Comparison of ENCODE assay signal across 11 cellular contexts in genomic region chr1:41626616-41627375, GRCh38.
DNase-seq lines count a peak whose midpoint lies in the region; ATAC-seq, FAIRE-seq and TF ChIP-seq lines count a peak whose summit lies in the region.
"Had no signal": no experiment of that assay in that cellular context is flagged by ENCODE, and none has a peak within 500 bp of the region (broad histone marks: within the 10 kb centered on the region; RNA-seq: fewer than 3 reads in every experiment).

No MANE protein-coding gene starts in this region.

- H4K20me1 ChIP-seq in hepatocyte (ENCODE audit: insufficient read depth, poor library complexity, severe bottlenecking) = no peaks in the 10 kb centered on the region

- TF ChIP-seq CTCF in BE2C (IDR thresholded peaks at IDR 0.05; ENCODE audit: low read depth, low read length) (no peak), hepatocyte (IDR thresholded peaks at IDR 0.05; ENCODE audit: poor library complexity) (no peak)

- H2BK12ac ChIP-seq in neuronal stem cell (ENCODE audit: low read length) = no peak overlapping the region

- no peak overlapping the region for H2BK5ac ChIP-seq in neuronal stem cell (ENCODE audit: low read length)

- no peaks in the 10 kb centered on the region for H3K36me3 ChIP-seq in neuronal stem cell (replicated peaks in 1 of 2; ENCODE audit: control insufficient read depth in 2 of 2, insufficient read depth in 2 of 2, low read length in 2 of 2)
- H3K36me3 ChIP-seq in BE2C = no peaks in the 10 kb centered on the region
- no peaks in the 10 kb centered on the region for H3K36me3 ChIP-seq in hepatocyte (replicated peaks; ENCODE audit: insufficient read depth, low read depth)

- peak; percentile 81 for FAIRE-seq in HTR-8/SVneo (lab: Jason Lieb, UNC)

- no peak for ATAC-seq in GM18498 (IDR thresholded peaks at IDR 0.05; ENCODE audit: unreplicated experiment)
- ATAC-seq: T-cell had no signal

- H3K27me3 ChIP-seq in neuronal stem cell (ENCODE audit: control insufficient read depth in 3 of 3, insufficient read depth in 3 of 3, low read depth in 1 of 3, low read length in 3 of 3) (peaks cover 0 to 2% (median 0%) of the 10 kb centered on the region in 3 experiments), BE2C (no peaks in the 10 kb centered on the region), hepatocyte (no peaks in the 10 kb centered on the region)

- peak overlapping the region in 1 of 2 donors; percentile 5 for H3K4me3 ChIP-seq in neuronal stem cell (ENCODE audit: low read length in 2 of 2)
- no peak overlapping the region for H3K4me3 ChIP-seq in BE2C (ENCODE audit: low read depth, low read length)
- H3K4me3 ChIP-seq in hepatocyte = no peak overlapping the region

- no peak overlapping the region for H2BK15ac ChIP-seq in neuronal stem cell (ENCODE audit: low read length)

- no peaks in the 10 kb centered on the region for H3K9me2 ChIP-seq in hepatocyte (replicated peaks; ENCODE audit: insufficient read depth)

- DNase-seq in ACHN = peak; percentile 8
- DNase-seq in HTR-8/SVneo (ENCODE audit: insufficient read length, low spot score) = peak; percentile 43
- peak; percentile 53 for DNase-seq in activated naive CD4-positive, alpha-beta T cell treated with anti-CD3 and anti-CD28 coated beads, Interleukin-2, amount 50 U/mL, for 16 hours
- no peak for DNase-seq in neuronal stem cell (ENCODE audit: low spot score)
- no peak for DNase-seq in BE2C
- DNase-seq in activated gamma-delta T cell (lab: John Stamatoyannopoulos, UW) = no peak
- no peak for DNase-seq in hepatocyte (ENCODE audit: low spot score)
- DNase-seq: CD4-positive, alpha-beta T cell; substantia nigra; T-cell had no signal

- no peaks in the 10 kb centered on the region for H3K79me2 ChIP-seq in hepatocyte

- no peak overlapping the region for H4K91ac ChIP-seq in neuronal stem cell (ENCODE audit: low read depth, low read length, poor library complexity)

- H3K4me1 ChIP-seq in neuronal stem cell (ENCODE audit: control insufficient read depth in 2 of 2, insufficient read depth in 1 of 2, low read depth in 1 of 2, low read length in 2 of 2) (peaks cover 0 to 11% of the 10 kb centered on the region in 2 donors), BE2C (no peaks in the 10 kb centered on the region), hepatocyte (ENCODE audit: insufficient read depth) (peaks cover 15% of the 10 kb centered on the region)

- H2AK5ac ChIP-seq in neuronal stem cell (ENCODE audit: low read depth, low read length) = no peak overlapping the region

- H3K79me1 ChIP-seq in neuronal stem cell (ENCODE audit: low read depth, low read length) = no peaks in the 10 kb centered on the region

- in situ Hi-C loops in ACHN (cut with HindIII; ENCODE audit: low pct_ligation_motif_present, low pct_unique_long_range_greater_than_20kb, low sequenced_read_pairs) = no loop called here

- H3K4ac ChIP-seq in neuronal stem cell (ENCODE audit: low read length) = no peak overlapping the region

- H3K9ac ChIP-seq in neuronal stem cell (ENCODE audit: low read depth, low read length, poor library complexity) = no peak overlapping the region

- H2BK120ac ChIP-seq in neuronal stem cell (ENCODE audit: low read depth, low read length) = peak overlapping the region; percentile 85

- no CpG with 5 or more reads among the region's 10 CpGs for WGBS in neuronal stem cell (ENCODE audit: extremely low coverage in 2 of 2, insufficient read length in 2 of 2, insufficient replicate concordance in 1 of 2), 2 donors
- WGBS in hepatocyte (ENCODE audit: low lambda C conversion rate, missing lambda C conversion rate) = 72% methylated on average over 10 of the region's 10 CpGs

- H3K18ac ChIP-seq in neuronal stem cell (ENCODE audit: low read length) = peak overlapping the region; percentile 65

- H3K27ac ChIP-seq in neuronal stem cell (replicated peaks; ENCODE audit: low read length) = no peak overlapping the region
- H3K27ac ChIP-seq in hepatocyte = no peak overlapping the region

- H4K8ac ChIP-seq in neuronal stem cell (ENCODE audit: low read depth, low read length) = no peak overlapping the region

- H2AFZ ChIP-seq in neuronal stem cell (ENCODE audit: low read length) (no peak overlapping the region), hepatocyte (no peak overlapping the region)

- H3K4me2 ChIP-seq in neuronal stem cell (ENCODE audit: insufficient read depth, low read length, poor library complexity, severe bottlenecking) = no peak overlapping the region
- H3K4me2 ChIP-seq in hepatocyte = no peak overlapping the region

- no peaks in the 10 kb centered on the region for H3K9me3 ChIP-seq in neuronal stem cell (replicated peaks in 1 of 2; ENCODE audit: control insufficient read depth in 2 of 2, insufficient read depth in 1 of 2, low read depth in 1 of 2, low read length in 2 of 2)
- H3K9me3 ChIP-seq in BE2C = no peaks in the 10 kb centered on the region
- H3K9me3 ChIP-seq in hepatocyte (ENCODE audit: low read depth) = no peaks in the 10 kb centered on the region

- H3K14ac ChIP-seq in neuronal stem cell (ENCODE audit: low read length) = peak overlapping the region; percentile 72

- peak overlapping the region; percentile 38 for H3K23ac ChIP-seq in neuronal stem cell (ENCODE audit: low read depth, low read length, poor library complexity)

Comparison
In these comparisons a context has a peak if more than half of its experiments do, and no peak if none do; other contexts are left out.
1. DNase-seq: peak in ACHN (single experiment), HTR-8/SVneo (single experiment) and activated naive CD4-positive, alpha-beta T cell treated with anti-CD3 and anti-CD28 coated beads, Interleukin-2, amount 50 U/mL, for 16 hours (single experiment); none in neuronal stem cell (single experiment), BE2C (single experiment), activated gamma-delta T cell (single experiment) and hepatocyte (single experiment).